Comparison of ENCODE assay signal across 9 cellular contexts in the genomic region with DNA sequence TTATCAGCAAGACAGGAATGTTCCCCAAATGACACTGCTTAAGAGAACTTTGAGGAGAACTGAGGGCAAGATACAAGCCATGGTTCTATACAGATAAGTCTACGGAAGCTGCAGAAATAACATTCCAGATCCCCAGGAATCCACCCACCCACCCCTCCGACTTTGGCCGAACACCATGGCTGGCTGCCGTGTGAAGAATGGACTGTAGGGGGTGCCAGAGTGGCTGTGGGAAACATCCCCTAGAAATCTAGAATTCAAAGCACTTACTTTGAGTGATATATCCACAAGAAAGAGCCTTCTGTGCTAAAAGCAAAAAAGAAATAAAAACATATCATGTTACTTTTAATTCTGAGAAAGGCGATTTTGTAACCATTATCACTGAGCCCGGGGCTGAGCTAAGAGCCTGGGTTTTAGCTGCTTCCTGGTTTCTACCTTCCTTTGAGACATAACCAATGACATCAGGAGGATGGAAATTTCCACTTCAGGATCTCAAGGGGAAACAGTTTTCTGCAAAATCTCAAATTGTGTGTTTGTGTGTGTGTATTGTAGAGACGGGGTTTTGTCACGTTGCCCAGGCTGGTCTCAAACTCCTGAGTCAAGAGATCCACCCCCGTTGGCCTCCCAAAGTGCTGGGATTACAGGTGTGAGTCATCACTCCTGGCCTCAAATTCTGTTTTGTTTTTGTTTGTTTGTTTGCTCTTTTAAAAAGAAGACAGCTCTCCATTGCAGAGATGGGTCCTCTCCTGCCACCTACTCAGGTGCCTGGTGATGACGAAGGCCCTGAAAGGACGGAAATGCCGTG. TPM values are rescaled to one million over a fixed set of nuclear protein-coding genes. Genes with fewer than 3 reads are reported as not detected.
A peak's percentile ranks its signal among the peaks of the same experiment; 100 is the strongest.
DNase-seq lines count a peak whose midpoint lies in the region; ATAC-seq, FAIRE-seq and TF ChIP-seq lines count a peak whose summit lies in the region.
"Had no signal": no experiment of that assay in that cellular context is flagged by ENCODE, and none has a peak within 500 bp of the region (broad histone marks: within the 10 kb centered on the region; RNA-seq: fewer than 3 reads in every experiment).

No MANE protein-coding gene starts in this region.

- H3K36me3 Mint-ChIP-seq in CD8-positive, alpha-beta T cell: no peaks in the 10 kb centered on the region
- H3K36me3 Mint-ChIP-seq in stimulated activated naive CD8-positive, alpha-beta T cell treated with anti-CD3 and anti-CD28 coated beads, Interleukin-15, Interleukin-2, amounts not matched to agents 100 ng/mL and 50 ng/mL, for 24 hours (ENCODE audit: low read depth): no peaks in the 10 kb centered on the region
- H3K36me3 Mint-ChIP-seq: stimulated activated naive B cell treated with anti-CD40 and anti-IgM and Interleukin-4, amounts not matched to agents 10 μg/mL and 1 μg/mL and 100 μg/mL, for 72 hours had no signal

- H3K9me3 Mint-ChIP-seq in CD8-positive, alpha-beta T cell: no peaks in the 10 kb centered on the region
- H3K9me3 Mint-ChIP-seq in stimulated activated naive CD8-positive, alpha-beta T cell treated with anti-CD3 and anti-CD28 coated beads, Interleukin-15, Interleukin-2, amounts not matched to agents 100 ng/mL and 50 ng/mL, for 24 hours: no peaks in the 10 kb centered on the region
- H3K9me3 Mint-ChIP-seq: stimulated activated naive B cell treated with anti-CD40 and anti-IgM and Interleukin-4, amounts not matched to agents 10 μg/mL and 1 μg/mL and 100 μg/mL, for 72 hours had no signal

- H3K27ac Mint-ChIP-seq in CD8-positive, alpha-beta T cell: no peak overlapping the region
- peak overlapping the region; percentile 38 for H3K27ac Mint-ChIP-seq in stimulated activated naive CD8-positive, alpha-beta T cell treated with anti-CD3 and anti-CD28 coated beads, Interleukin-15, Interleukin-2, amounts not matched to agents 100 ng/mL and 50 ng/mL, for 24 hours
- H3K27ac Mint-ChIP-seq: stimulated activated naive B cell treated with anti-CD40 and anti-IgM and Interleukin-4, amounts not matched to agents 10 μg/mL and 1 μg/mL and 100 μg/mL, for 72 hours had no signal

- CTCF ChIA-PET in CD8-positive, alpha-beta T cell (lab: Charles Lee): interaction anchor here (0.9 kb wide), 1 partner anchor 12 kb away, joined by 3 read pairs; no protein-coding TSS in a partner anchor

- H3K27ac ChIP-seq in CD8-positive, alpha-beta T cell (ENCODE audit: low read depth, low read length): no peak overlapping the region
- no peak overlapping the region for H3K27ac ChIP-seq in left ventricle myocardium inferior (replicated peaks)
- H3K27ac ChIP-seq in small intestine (ENCODE audit: low read depth in 1 of 2, low read length in 1 of 2): no peak overlapping the region

- no peak for ATAC-seq in CD8-positive, alpha-beta T cell

- no peaks in the 10 kb centered on the region for H3K36me3 ChIP-seq in CD8-positive, alpha-beta T cell (ENCODE audit: insufficient read depth, low read length)
- no peaks in the 10 kb centered on the region for H3K36me3 ChIP-seq in left ventricle myocardium inferior
- H3K36me3 ChIP-seq in small intestine (ENCODE audit: control insufficient read depth in 2 of 2, insufficient read depth in 2 of 2, low read length in 2 of 2): no peaks in the 10 kb centered on the region

- intact Hi-C loops in CD8-positive, alpha-beta T cell (cut with DNase I, micrococcal nuclease): no loop called here
- intact Hi-C loops in left ventricle myocardium inferior (cut with micrococcal nuclease): no loop called here

- no peak for FAIRE-seq in small intestine (lab: Jason Lieb, UNC)

- H3K27me3 ChIP-seq in CD8-positive, alpha-beta T cell (ENCODE audit: insufficient read depth, low read length): peaks cover 3% of the 10 kb centered on the region
- H3K27me3 ChIP-seq in left ventricle myocardium inferior (ENCODE audit: low read depth) (no peaks in the 10 kb centered on the region), small intestine (ENCODE audit: control insufficient read depth in 2 of 2, insufficient read depth in 2 of 2, low read length in 2 of 2) (no peaks in the 10 kb centered on the region)

- no peak overlapping the region for H3K4me3 ChIP-seq in CD8-positive, alpha-beta T cell (ENCODE audit: low read depth, low read length)
- no peak overlapping the region for H3K4me3 ChIP-seq in HFF-Myc (replicated peaks; ENCODE audit: low read depth, low read length)
- H3K4me3 ChIP-seq in left ventricle myocardium inferior: no peak overlapping the region
- H3K4me3 ChIP-seq in small intestine (ENCODE audit: low read depth in 1 of 2, low read length in 2 of 2): no peak overlapping the region

- peak in 2 of 7 experiments; percentile 6 to 13 for DNase-seq in CD8-positive, alpha-beta T cell
- DNase-seq in HFF-Myc (ENCODE audit: extremely low read depth, low read depth) (no peak), left ventricle myocardium inferior (peak; percentile 54), NCI-H524 treated with DMSO at 0.1 percent for 48 hours (lab: John Stamatoyannopoulos, UW) (no peak), small intestine (no peak), NCI-H774 (lab: John Stamatoyannopoulos, UW) (no peak)
- peak; percentile 37 to 47 for DNase-seq in activated CD4-positive, alpha-beta T cell treated with anti-CD3 and anti-CD28 coated beads, Interleukin-2, amount 50 U/mL, for 48 hours
- DNase-seq: stimulated activated naive B cell treated with anti-CD40 and anti-IgM and Interleukin-4, amounts not matched to agents 10 μg/mL and 1 μg/mL and 100 μg/mL, for 72 hours had no signal

- no peaks in the 10 kb centered on the region for H3K4me1 ChIP-seq in CD8-positive, alpha-beta T cell (ENCODE audit: insufficient read depth, low read length)
- H3K4me1 ChIP-seq in left ventricle myocardium inferior (peaks cover 25% of the 10 kb centered on the region), small intestine (ENCODE audit: control insufficient read depth in 2 of 2, insufficient read depth in 1 of 2, low read depth in 1 of 2, low read length in 1 of 2) (no peaks in the 10 kb centered on the region)

- POLR2A ChIA-PET in CD8-positive, alpha-beta T cell (lab: Charles Lee): no interaction called here

- H3K4me3 Mint-ChIP-seq in CD8-positive, alpha-beta T cell: no peak overlapping the region
- no peak overlapping the region for H3K4me3 Mint-ChIP-seq in stimulated activated naive CD8-positive, alpha-beta T cell treated with anti-CD3 and anti-CD28 coated beads, Interleukin-15, Interleukin-2, amounts not matched to agents 100 ng/mL and 50 ng/mL, for 24 hours
- H3K4me3 Mint-ChIP-seq: stimulated activated naive B cell treated with anti-CD40 and anti-IgM and Interleukin-4, amounts not matched to agents 10 μg/mL and 1 μg/mL and 100 μg/mL, for 72 hours had no signal

- H3K27me3 Mint-ChIP-seq in CD8-positive, alpha-beta T cell (ENCODE audit: low read depth): peaks cover 23% of the 10 kb centered on the region
- H3K27me3 Mint-ChIP-seq in stimulated activated naive CD8-positive, alpha-beta T cell treated with anti-CD3 and anti-CD28 coated beads, Interleukin-15, Interleukin-2, amounts not matched to agents 100 ng/mL and 50 ng/mL, for 24 hours: peaks cover 45% of the 10 kb centered on the region

- WGBS in small intestine, 3 donors: 43 to 51% (median 49%) methylated on average over 12 of the region's 12 CpGs

- TF ChIP-seq CTCF in CD8-positive, alpha-beta T cell (IDR thresholded peaks at IDR 0.05): peak; percentile 46
- peak; percentile 65 for TF ChIP-seq CTCF in HFF-Myc (IDR thresholded peaks at IDR 0.05; ENCODE audit: low read depth, low read length, missing control alignments)
- TF ChIP-seq CTCF in left ventricle myocardium inferior (IDR thresholded peaks at IDR 0.05; ENCODE audit: borderline replicate concordance): peak; percentile 87

- H3K4me1 Mint-ChIP-seq in CD8-positive, alpha-beta T cell (ENCODE audit: low read depth): no peaks in the 10 kb centered on the region
- peaks cover 25% of the 10 kb centered on the region for H3K4me1 Mint-ChIP-seq in stimulated activated naive CD8-positive, alpha-beta T cell treated with anti-CD3 and anti-CD28 coated beads, Interleukin-15, Interleukin-2, amounts not matched to agents 100 ng/mL and 50 ng/mL, for 24 hours (ENCODE audit: low read depth)
- H3K4me1 Mint-ChIP-seq: stimulated activated naive B cell treated with anti-CD40 and anti-IgM and Interleukin-4, amounts not matched to agents 10 μg/mL and 1 μg/mL and 100 μg/mL, for 72 hours had no signal

- no peaks in the 10 kb centered on the region for H3K9me3 ChIP-seq in CD8-positive, alpha-beta T cell (ENCODE audit: low read length)
- H3K9me3 ChIP-seq in left ventricle myocardium inferior (replicated peaks): no peaks in the 10 kb centered on the region
- no peaks in the 10 kb centered on the region for H3K9me3 ChIP-seq in small intestine (ENCODE audit: control insufficient read depth, low read depth)

RNA-seq across cellular contexts. Expression of a gene that starts 36.4 kb away (rescaled TPM):
- total RNA-seq in CD8-positive, alpha-beta T cell: not detected
- total RNA-seq in left ventricle myocardium inferior: 34.1 TPM
- polyA plus RNA-seq in small intestine: 10 to 100 TPM in 1 of 3 donors, 1 to 10 TPM in 1, under 1 TPM in 1; 0.67 to 11.3 (median 4.9) TPM

Comparison
In these comparisons a context has a peak if more than half of its experiments do, and no peak if none do; other contexts are left out.
1. DNase-seq: peak in activated CD4-positive, alpha-beta T cell treated with anti-CD3 and anti-CD28 coated beads, Interleukin-2, amount 50 U/mL, for 48 hours (2 of 2) and left ventricle myocardium inferior (single experiment); none in HFF-Myc (single experiment), NCI-H524 treated with DMSO at 0.1 percent for 48 hours (single experiment), small intestine (single experiment) and NCI-H774 (single experiment).
2. RNA of a gene that starts 36.4 kb away (total RNA-seq): 34.1 TPM in left ventricle myocardium inferior (single experiment); not detected in CD8-positive, alpha-beta T cell; every median in the first group is over 10 times any median in the second.
3. Peak in every context shown above with its lines, with median percentiles within 50 percentile points of each other: CTCF ChIP-seq.